Comparison of ENCODE assay signal across 2 cellular contexts in genomic region chr14:39107624-39108023, GRCh38.
TF ChIP-seq lines count a peak whose summit lies in the region.

No MANE protein-coding gene starts in this region.

TF ChIP-seq in HEK293T, 16 proteins besides CTCF, POLR2A, EP300 and RAD21 (continued from another document):
- TF ChIP-seq PKNOX1 (IDR thresholded peaks at IDR 0.05) (no peak), SUZ12 (IDR thresholded peaks at IDR 0.05) (no peak), ELF4 (IDR thresholded peaks at IDR 0.05) (no peak), BHLHE40 (IDR thresholded peaks at IDR 0.05; ENCODE audit: borderline replicate concordance) (no peak)

TF ChIP-seq in H1, 55 proteins besides CTCF, POLR2A, EP300 and RAD21 (continued from another document):
- TF ChIP-seq USF2 (IDR thresholded peaks at IDR 0.05; ENCODE audit: low read length) (no peak), EGR1 (IDR thresholded peaks at IDR 0.05; ENCODE audit: borderline replicate concordance, low read depth, low read length) (no peak), RXRA (IDR thresholded peaks at IDR 0.05; ENCODE audit: insufficient read depth, low read depth, low read length) (no peak), BCL11A (IDR thresholded peaks at IDR 0.05; ENCODE audit: low read depth in 2 of 2, low read length in 2 of 2) (no peak)
